In the genomic region with DNA sequence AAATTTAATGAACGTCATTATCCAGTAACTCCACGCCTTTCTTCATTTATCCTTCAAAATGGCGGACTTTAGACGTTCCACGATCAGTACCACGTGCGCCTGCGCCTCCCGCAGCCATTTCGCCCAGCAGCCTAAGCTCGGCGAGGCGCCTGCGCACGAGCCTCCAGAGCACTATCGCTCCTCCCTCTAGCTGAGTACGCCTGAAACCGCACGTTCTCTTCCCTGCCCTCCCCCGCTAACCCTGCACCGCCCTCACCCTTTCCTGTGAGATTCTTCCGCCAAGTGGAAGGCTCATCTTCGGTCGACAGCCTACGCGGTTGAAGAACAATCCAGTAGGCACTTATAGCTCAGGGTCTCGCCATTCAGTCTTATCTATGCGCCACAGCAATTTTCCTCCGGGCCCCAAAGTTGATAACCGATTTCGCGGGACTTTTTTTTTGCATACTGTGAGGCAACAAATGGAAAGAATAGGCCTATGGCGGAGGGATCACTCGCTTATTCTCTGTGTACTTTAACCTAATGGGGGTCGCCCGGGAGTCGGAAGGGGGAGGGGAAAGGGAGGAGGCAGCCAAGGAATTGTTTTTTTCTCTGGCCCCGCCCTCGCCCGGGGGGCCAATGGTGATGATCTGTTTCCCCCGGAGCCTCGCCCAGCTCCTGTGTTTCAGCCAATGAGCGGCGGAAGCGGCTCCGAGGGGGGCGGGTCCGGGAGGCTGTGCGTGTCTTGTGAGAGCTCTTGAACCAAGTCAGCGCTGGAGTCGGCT, we compare ENCODE assay signal across 8 cellular contexts. TPM values are rescaled to one million over a fixed set of nuclear protein-coding genes. Genes with fewer than 3 reads are reported as not detected.
DNase-seq lines count a peak whose midpoint lies in the region; ATAC-seq and TF ChIP-seq lines count a peak whose summit lies in the region.

TSS of gene KDM3A (plus strand) at position 741 of the 761 bp plus-strand sequence. CDS start 677 bp downstream, outside the sequence.

- H3K4me3 Mint-ChIP-seq in CD4-positive, alpha-beta memory T cell: peak within 1 kb of the TSS; percentile 95 to 99 (median 98)

- H3K27me3 ChIP-seq in CD4-positive, alpha-beta memory T cell (ENCODE audit: insufficient read depth, low read length): no peaks in the 10 kb centered on the region
- H3K27me3 ChIP-seq in right lobe of liver: no peaks in the 10 kb centered on the region

- WGBS in right lobe of liver (ENCODE audit: insufficient coverage, low coverage, low lambda C conversion rate, missing lambda C conversion rate): 0% methylated on average over 42 of the region's 51 CpGs

- peaks cover 37 to 51% (median 45%) of the 10 kb centered on the region in 4 donors for H3K4me1 Mint-ChIP-seq in CD4-positive, alpha-beta memory T cell

- TF ChIP-seq CTCF in right lobe of liver (IDR thresholded peaks at IDR 0.05): no peak

- CTCF ChIA-PET in CD4-positive, alpha-beta memory T cell (lab: Charles Lee; ENCODE audit: partially characterized antibody): interaction anchor here (1.0 to 2.4 kb wide), 8 partner anchors 10 to 220 kb away, joined by 3 to 11 read pairs (median 4); no protein-coding TSS in a partner anchor

- ATAC-seq in GM21360 (IDR thresholded peaks at IDR 0.05; ENCODE audit: unreplicated experiment) (peak; percentile 78), right lobe of liver (peak; percentile 87 to 97 (median 92))

- H3K4me3 ChIP-seq in CD4-positive, alpha-beta memory T cell (ENCODE audit: low read length in 2 of 2): peak within 1 kb of the TSS; percentile 94 to 95
- peak within 1 kb of the TSS; percentile 65 to 77 (median 70) for H3K4me3 ChIP-seq in right lobe of liver

- peaks cover 3 to 39% (median 25%) of the 10 kb centered on the region in 8 donors for H3K9me3 Mint-ChIP-seq in CD4-positive, alpha-beta memory T cell

- no peak for TF ChIP-seq POLR2A in right lobe of liver (IDR thresholded peaks at IDR 0.05)

- H3K27ac ChIP-seq in CD4-positive, alpha-beta memory T cell (ENCODE audit: low read depth, low read length): peak within 1 kb of the TSS; percentile 83
- peak within 1 kb of the TSS; percentile 82 to 98 (median 89) for H3K27ac ChIP-seq in right lobe of liver

- peaks cover 6 to 9% of the 10 kb centered on the region in 2 donors for H3K9me3 ChIP-seq in CD4-positive, alpha-beta memory T cell (ENCODE audit: control insufficient read depth in 1 of 2, low read length in 2 of 2)
- peaks cover 0 to 26% (median under 1%) of the 10 kb centered on the region in 4 donors for H3K9me3 ChIP-seq in right lobe of liver

- DNase-seq in CD4-positive, alpha-beta memory T cell: peak; percentile 99 to 100 (median 99)
- peak; percentile 99 for DNase-seq in HT-29 (ENCODE audit: low spot score)
- DNase-seq in NK-92 treated with Interleukin-12 subunit alpha and Interleukin-12 subunit beta, amount 100 ng/mL, for 24 hours (lab: John Stamatoyannopoulos, UW): peak; percentile 99
- DNase-seq in activated CD8-positive, alpha-beta memory T cell treated with anti-CD3 and anti-CD28 coated beads for 1 hour (ENCODE audit: extremely low read depth in 1 of 2, low read depth in 1 of 2): peak; percentile 98 to 99
- DNase-seq in ecto neural progenitor cell (ENCODE audit: low spot score): peak; percentile 100
- peak; percentile 99 to 100 (median 100) for DNase-seq in right lobe of liver
- peak; percentile 100 for DNase-seq in stimulated activated CD4-positive, alpha-beta T cell treated with anti-CD3 and anti-CD28 coated beads, Interleukin-4, amount 100 ng/mL, for 24 hours

- peaks cover 33 to 47% of the 10 kb centered on the region in 2 donors for H3K36me3 Mint-ChIP-seq in CD4-positive, alpha-beta memory T cell

- peaks cover 2 to 9% of the 10 kb centered on the region in 2 donors for H3K27me3 Mint-ChIP-seq in CD4-positive, alpha-beta memory T cell

- H3K36me3 ChIP-seq in CD4-positive, alpha-beta memory T cell (ENCODE audit: insufficient read depth, low read length): no peaks in the 10 kb centered on the region
- no peaks in the 10 kb centered on the region for H3K36me3 ChIP-seq in right lobe of liver

- intact Hi-C loops in CD4-positive, alpha-beta memory T cell (cut with micrococcal nuclease): loop anchor here (1.0 to 10.0 kb wide), 9 partner anchors 73 to 1112 kb away; partner anchors contain the start of genes CHMP3, ELMOD3, IMMT and PTCD3
- intact Hi-C loops in right lobe of liver (cut with DNase I): no loop called here

- H3K4me1 ChIP-seq in CD4-positive, alpha-beta memory T cell (ENCODE audit: insufficient read depth, low read length): peaks cover 37% of the 10 kb centered on the region
- peaks cover 0 to 17% (median 5%) of the 10 kb centered on the region in 4 donors for H3K4me1 ChIP-seq in right lobe of liver

- POLR2A ChIA-PET in CD4-positive, alpha-beta memory T cell (lab: Charles Lee; ENCODE audit: partially characterized antibody): interaction anchor here (0.7 to 4.4 kb wide), 43 partner anchors 9 to 1982 kb away, joined by 3 to 62 read pairs (median 7); partner anchors contain the start of genes CHMP3, ELMOD3, IMMT and MAT2A

- peak within 1 kb of the TSS; percentile 98 to 100 (median 99) for H3K27ac Mint-ChIP-seq in CD4-positive, alpha-beta memory T cell

RNA-seq across cellular contexts. Expression of gene KDM3A, which starts in this region (rescaled TPM):
- 100 to 1,000 TPM; 158 to 164 TPM for total RNA-seq in CD4-positive, alpha-beta memory T cell
- 10 to 100 TPM; 17.2 to 40.1 TPM for polyA plus RNA-seq in CD4-positive, alpha-beta memory T cell
- 14.3 and 14.6 TPM in 2 replicates for total RNA-seq in HT-29 (2014; rRNA removed; shearing (Covaris generic))
- 10 to 100 TPM in 5 of 6 experiments, 1 to 10 TPM in 1; 7.2 to 40.8 (median 13.6) TPM for total RNA-seq in right lobe of liver

Comparison
In these comparisons a context has a peak if more than half of its experiments do, and no peak if none do; other contexts are left out.
1. Peak in every context shown above with its lines: DNase-seq, ATAC-seq, H3K4me3 ChIP-seq and H3K27ac ChIP-seq.